1 cellular context compared by ENCODE assay signal in genomic region chr17:61414141-61414935, GRCh38.
TF ChIP-seq lines count a peak whose summit lies in the region.

No MANE protein-coding gene starts in this region.

TF ChIP-seq in HepG2, 621 proteins besides CTCF, POLR2A, EP300 and RAD21 (continued from another document and continues in another):
- TF ChIP-seq, protein P1, sequence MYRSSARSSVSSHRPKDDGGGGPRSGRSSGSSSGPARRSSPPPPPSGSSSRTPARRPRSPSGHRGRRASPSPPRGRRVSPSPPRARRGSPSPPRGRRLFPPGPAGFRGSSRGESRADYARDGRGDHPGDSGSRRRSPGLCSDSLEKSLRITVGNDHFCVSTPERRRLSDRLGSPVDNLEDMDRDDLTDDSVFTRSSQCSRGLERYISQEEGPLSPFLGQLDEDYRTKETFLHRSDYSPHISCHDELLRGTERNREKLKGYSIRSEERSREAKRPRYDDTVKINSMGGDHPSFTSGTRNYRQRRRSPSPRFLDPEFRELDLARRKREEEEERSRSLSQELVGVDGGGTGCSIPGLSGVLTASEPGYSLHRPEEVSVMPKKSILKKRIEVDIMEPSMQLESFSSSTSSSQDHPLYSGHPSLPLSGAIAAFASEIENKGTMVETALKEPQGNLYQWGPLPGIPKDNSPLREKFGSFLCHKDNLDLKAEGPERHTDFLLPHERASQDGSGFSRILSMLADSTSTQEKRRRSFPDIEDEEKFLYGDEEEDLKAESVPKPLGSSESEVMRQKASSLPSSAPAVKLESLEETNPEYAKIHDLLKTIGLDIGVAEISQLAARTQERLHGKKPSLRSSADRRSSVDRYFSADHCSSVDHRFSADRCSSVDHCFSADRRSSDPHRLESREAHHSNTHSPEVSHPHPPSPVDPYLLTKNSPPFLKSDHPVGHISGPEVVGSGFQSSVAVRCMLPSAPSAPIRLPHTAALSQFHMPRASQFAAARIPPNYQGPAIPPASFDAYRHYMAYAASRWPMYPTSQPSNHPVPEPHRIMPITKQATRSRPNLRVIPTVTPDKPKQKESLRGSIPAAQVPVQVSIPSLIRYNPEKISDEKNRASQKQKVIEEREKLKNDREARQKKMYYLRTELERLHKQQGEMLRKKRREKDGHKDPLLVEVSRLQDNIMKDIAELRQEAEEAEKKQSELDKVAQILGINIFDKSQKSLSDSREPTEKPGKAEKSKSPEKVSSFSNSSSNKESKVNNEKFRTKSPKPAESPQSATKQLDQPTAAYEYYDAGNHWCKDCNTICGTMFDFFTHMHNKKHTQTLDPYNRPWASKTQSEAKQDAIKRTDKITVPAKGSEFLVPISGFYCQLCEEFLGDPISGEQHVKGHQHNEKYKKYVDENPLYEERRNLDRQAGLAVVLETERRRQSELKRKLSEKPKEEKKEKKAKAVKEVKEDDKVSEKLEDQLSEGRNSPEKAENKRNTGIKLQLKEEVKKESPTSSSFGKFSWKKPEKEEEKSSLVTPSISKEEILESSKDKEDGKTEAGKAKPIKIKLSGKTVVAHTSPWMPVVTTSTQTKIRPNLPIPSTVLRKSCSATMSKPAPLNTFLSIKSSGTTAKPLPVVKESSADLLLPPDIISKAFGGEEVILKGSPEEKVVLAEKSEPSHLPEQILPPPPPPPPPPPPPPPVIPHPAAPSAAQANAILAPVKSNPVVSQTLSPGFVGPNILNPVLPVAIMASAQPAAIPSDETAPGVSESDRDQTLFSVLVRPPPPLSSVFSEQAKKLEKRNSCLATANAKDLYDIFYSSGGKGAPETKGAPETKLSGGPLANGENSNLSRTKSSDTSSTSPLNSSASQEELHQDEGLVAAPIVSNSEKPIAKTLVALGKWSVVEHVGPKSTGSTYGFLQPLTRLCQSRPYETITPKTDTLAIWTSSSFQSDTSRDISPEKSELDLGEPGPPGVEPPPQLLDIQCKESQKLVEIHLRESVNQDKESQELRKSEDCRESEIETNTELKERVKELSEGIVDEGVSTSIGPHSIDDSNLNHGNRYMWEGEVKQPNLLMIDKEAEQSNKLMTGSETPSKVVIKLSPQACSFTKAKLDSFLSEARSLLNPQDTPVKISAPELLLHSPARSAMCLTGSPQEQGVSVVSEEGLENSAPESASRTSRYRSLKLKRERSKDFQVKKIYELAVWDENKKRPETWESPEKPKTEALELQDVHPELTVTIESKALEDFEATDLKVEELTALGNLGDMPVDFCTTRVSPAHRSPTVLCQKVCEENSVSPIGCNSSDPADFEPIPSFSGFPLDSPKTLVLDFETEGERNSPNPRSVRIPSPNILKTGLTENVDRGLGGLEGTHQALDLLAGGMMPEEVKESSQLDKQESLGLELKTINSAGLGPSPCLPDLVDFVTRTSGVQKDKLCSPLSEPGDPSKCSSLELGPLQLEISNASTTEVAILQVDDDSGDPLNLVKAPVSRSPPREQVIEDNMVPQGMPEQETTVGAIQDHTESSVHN (CRISPR knock-in tag; IDR thresholded peaks at IDR 0.05), result no peak
- TF ChIP-seq NR3C1 (CRISPR knock-in tag; IDR thresholded peaks at IDR 0.05), result no peak
- no peak for TF ChIP-seq BCL3 (CRISPR knock-in tag; IDR thresholded peaks at IDR 0.05)
- TF ChIP-seq, protein P2, sequence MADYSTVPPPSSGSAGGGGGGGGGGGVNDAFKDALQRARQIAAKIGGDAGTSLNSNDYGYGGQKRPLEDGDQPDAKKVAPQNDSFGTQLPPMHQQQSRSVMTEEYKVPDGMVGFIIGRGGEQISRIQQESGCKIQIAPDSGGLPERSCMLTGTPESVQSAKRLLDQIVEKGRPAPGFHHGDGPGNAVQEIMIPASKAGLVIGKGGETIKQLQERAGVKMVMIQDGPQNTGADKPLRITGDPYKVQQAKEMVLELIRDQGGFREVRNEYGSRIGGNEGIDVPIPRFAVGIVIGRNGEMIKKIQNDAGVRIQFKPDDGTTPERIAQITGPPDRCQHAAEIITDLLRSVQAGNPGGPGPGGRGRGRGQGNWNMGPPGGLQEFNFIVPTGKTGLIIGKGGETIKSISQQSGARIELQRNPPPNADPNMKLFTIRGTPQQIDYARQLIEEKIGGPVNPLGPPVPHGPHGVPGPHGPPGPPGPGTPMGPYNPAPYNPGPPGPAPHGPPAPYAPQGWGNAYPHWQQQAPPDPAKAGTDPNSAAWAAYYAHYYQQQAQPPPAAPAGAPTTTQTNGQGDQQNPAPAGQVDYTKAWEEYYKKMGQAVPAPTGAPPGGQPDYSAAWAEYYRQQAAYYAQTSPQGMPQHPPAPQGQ (CRISPR knock-in tag; IDR thresholded peaks at IDR 0.05; ENCODE audit: borderline replicate concordance), result no peak
- TF ChIP-seq SOX6 (IDR thresholded peaks at IDR 0.05), result no peak
- TF ChIP-seq SOX6 (CRISPR knock-in tag; IDR thresholded peaks at IDR 0.05), result no peak
- TF ChIP-seq HNRNPLL (IDR thresholded peaks at IDR 0.05; ENCODE audit: low read depth, low read length, poor library complexity, severe bottlenecking), result no peak
- no peak for TF ChIP-seq GPN1 (CRISPR knock-in tag; IDR thresholded peaks at IDR 0.05; ENCODE audit: borderline replicate concordance)
- no peak for TF ChIP-seq PAX8 (CRISPR knock-in tag; IDR thresholded peaks at IDR 0.05; ENCODE audit: borderline replicate concordance)
- TF ChIP-seq ZNF567 (CRISPR knock-in tag; IDR thresholded peaks at IDR 0.05; ENCODE audit: borderline replicate concordance), result no peak
- no peak for TF ChIP-seq ZNF256 (CRISPR knock-in tag; conservative IDR thresholded peaks at IDR 0.05)
- no peak for TF ChIP-seq ZC3H13 (CRISPR knock-in tag; IDR thresholded peaks at IDR 0.05)
- TF ChIP-seq, protein P3, sequence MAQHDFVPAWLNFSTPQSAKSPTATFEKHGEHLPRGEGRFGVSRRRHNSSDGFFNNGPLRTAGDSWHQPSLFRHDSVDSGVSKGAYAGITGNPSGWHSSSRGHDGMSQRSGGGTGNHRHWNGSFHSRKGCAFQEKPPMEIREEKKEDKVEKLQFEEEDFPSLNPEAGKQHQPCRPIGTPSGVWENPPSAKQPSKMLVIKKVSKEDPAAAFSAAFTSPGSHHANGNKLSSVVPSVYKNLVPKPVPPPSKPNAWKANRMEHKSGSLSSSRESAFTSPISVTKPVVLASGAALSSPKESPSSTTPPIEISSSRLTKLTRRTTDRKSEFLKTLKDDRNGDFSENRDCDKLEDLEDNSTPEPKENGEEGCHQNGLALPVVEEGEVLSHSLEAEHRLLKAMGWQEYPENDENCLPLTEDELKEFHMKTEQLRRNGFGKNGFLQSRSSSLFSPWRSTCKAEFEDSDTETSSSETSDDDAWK (CRISPR knock-in tag; IDR thresholded peaks at IDR 0.05), result no peak
- TF ChIP-seq ZNF549 (CRISPR knock-in tag; IDR thresholded peaks at IDR 0.05), result no peak
- TF ChIP-seq MAZ (IDR thresholded peaks at IDR 0.05; ENCODE audit: borderline replicate concordance, low read depth, low read length), result no peak
- TF ChIP-seq MAZ (CRISPR knock-in tag; IDR thresholded peaks at IDR 0.05; ENCODE audit: low read depth), result no peak
- TF ChIP-seq RBFOX2 (IDR thresholded peaks at IDR 0.05; ENCODE audit: low read depth, low read length), result no peak
- TF ChIP-seq, protein P4, sequence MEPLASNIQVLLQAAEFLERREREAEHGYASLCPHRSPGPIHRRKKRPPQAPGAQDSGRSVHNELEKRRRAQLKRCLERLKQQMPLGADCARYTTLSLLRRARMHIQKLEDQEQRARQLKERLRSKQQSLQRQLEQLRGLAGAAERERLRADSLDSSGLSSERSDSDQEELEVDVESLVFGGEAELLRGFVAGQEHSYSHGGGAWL (CRISPR knock-in tag; IDR thresholded peaks at IDR 0.05), result no peak
- TF ChIP-seq CAMTA2 (CRISPR knock-in tag; IDR thresholded peaks at IDR 0.05; ENCODE audit: borderline replicate concordance), result no peak
- TF ChIP-seq NRL (CRISPR knock-in tag; IDR thresholded peaks at IDR 0.05; ENCODE audit: borderline replicate concordance), result no peak
- no peak for TF ChIP-seq E2F2 (CRISPR knock-in tag; IDR thresholded peaks at IDR 0.05; ENCODE audit: borderline replicate concordance)
- TF ChIP-seq JUN (CRISPR knock-in tag; IDR thresholded peaks at IDR 0.05), result no peak
- peak; percentile 57; the same call in 1 of the 2 replicates for TF ChIP-seq TFAP4 (IDR thresholded peaks at IDR 0.05; ENCODE audit: borderline replicate concordance, low read depth)
- no peak for TF ChIP-seq ZFP1 (CRISPR knock-in tag; IDR thresholded peaks at IDR 0.05)
- no peak for TF ChIP-seq MBNL3 (CRISPR knock-in tag; conservative IDR thresholded peaks at IDR 0.05)
- TF ChIP-seq NFRKB (IDR thresholded peaks at IDR 0.05), result no peak
- TF ChIP-seq ZSCAN5A (CRISPR knock-in tag; IDR thresholded peaks at IDR 0.05; ENCODE audit: borderline replicate concordance), result no peak
- TF ChIP-seq TGIF2 (CRISPR knock-in tag; IDR thresholded peaks at IDR 0.05), result no peak
- no peak for TF ChIP-seq ELK4 (CRISPR knock-in tag; IDR thresholded peaks at IDR 0.05; ENCODE audit: borderline replicate concordance)
- no peak for TF ChIP-seq SP1 (IDR thresholded peaks at IDR 0.05)
- no peak for TF ChIP-seq SP1 (CRISPR knock-in tag; IDR thresholded peaks at IDR 0.05)
- TF ChIP-seq CHD4 (IDR thresholded peaks at IDR 0.05; ENCODE audit: borderline replicate concordance, low read length), result no peak
- no peak for TF ChIP-seq NR2C2 (CRISPR knock-in tag; IDR thresholded peaks at IDR 0.05; ENCODE audit: borderline replicate concordance)
- no peak for TF ChIP-seq GMEB1 (CRISPR knock-in tag; IDR thresholded peaks at IDR 0.05; ENCODE audit: borderline replicate concordance)
- TF ChIP-seq ZNF331 (CRISPR knock-in tag; IDR thresholded peaks at IDR 0.05), result peak; percentile 18
